8 cellular contexts compared by ENCODE assay signal in the genomic region with DNA sequence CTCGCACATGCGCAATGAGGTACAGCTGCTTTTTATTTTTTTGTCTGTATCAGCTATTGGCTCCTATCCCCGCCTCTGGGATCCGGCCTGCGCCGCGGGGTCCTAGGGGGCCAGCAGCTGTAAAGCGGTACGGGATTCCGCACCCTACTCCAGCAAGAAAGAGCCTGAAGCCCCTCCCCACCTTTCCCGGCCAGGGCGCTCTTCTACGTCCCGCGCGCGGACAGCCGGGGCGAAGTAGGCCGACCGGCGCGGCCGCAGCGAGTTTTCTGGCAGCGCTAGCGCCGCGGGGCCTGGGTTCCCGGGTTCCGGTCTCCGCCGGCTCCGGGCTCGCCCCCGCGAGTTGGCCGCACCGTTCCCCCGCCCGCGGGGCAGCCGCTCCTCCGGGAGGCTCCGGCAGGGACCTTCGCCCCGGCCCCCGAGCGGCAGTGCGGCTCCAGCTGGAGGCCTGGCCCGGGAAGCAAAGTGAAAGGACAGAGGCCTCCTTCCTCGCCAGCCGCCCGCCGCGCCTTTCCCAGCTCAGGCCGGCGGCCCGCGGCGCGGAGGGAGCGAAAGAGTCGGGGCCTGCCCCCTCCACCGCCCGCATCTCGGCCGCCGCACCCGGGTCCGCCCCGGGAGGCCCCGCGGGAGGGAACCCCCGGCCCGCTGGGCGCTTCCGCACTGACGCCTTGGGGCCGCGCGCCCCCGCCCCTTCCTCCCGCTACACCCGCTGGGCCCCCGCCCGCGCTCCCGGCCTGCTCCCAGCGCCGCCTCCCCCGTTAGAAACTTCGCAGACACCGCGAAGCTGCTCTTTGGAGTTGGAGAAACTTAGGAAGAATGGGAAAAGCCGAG. TPM values are rescaled to one million over a fixed set of nuclear protein-coding genes. Genes with fewer than 3 reads are reported as not detected.
A peak's percentile ranks its signal among the peaks of the same experiment; 100 is the strongest.
DNase-seq lines count a peak whose midpoint lies in the region; ATAC-seq and TF ChIP-seq lines count a peak whose summit lies in the region.

No MANE protein-coding gene starts in this region.

- TF ChIP-seq CTCF in OCI-LY1 (IDR thresholded peaks at IDR 0.05; ENCODE audit: low read length) (no peak), foreskin keratinocyte (conservative IDR thresholded peaks at IDR 0.05) (no peak), neural cell (IDR thresholded peaks at IDR 0.05; ENCODE audit: poor library complexity, severe bottlenecking) (no peak)

- TF ChIP-seq EP300 in neural cell (conservative IDR thresholded peaks at IDR 0.05; ENCODE audit: poor library complexity, severe bottlenecking) = no peak

- H3K9ac ChIP-seq in OCI-LY1 (ENCODE audit: low read length) (peak overlapping the region; percentile 85), neural cell (ENCODE audit: low read length) (no peak overlapping the region)

- no peaks in the 10 kb centered on the region for H3K9me2 ChIP-seq in OCI-LY1 (ENCODE audit: low read depth, low read length)
- H3K9me2 ChIP-seq in neural cell (ENCODE audit: insufficient read depth, low read length) = no peaks in the 10 kb centered on the region

- H3F3A ChIP-seq in OCI-LY1 (ENCODE audit: insufficient read depth, low read length) = no peaks in the 10 kb centered on the region; the same call in 1 of the 2 replicates
- peaks cover 6% of the 10 kb centered on the region for H3F3A ChIP-seq in neural cell (ENCODE audit: insufficient read depth, low read length, poor library complexity, severe bottlenecking)

- DNase-seq in COLO829 (ENCODE audit: low spot score) = peak; percentile 72
- DNase-seq in activated naive CD4-positive, alpha-beta T cell treated with Interleukin-2 at 50 U/mL for 16 hours = peak; percentile 62
- DNase-seq in foreskin keratinocyte = peak; percentile 42 to 73
- DNase-seq in OCI-M2 (lab: John Stamatoyannopoulos, UW; ENCODE audit: unreplicated experiment) = no peak

- H2AFZ ChIP-seq in OCI-LY1 (ENCODE audit: low read length) = peak overlapping the region; percentile 45
- H2AFZ ChIP-seq in neural cell (ENCODE audit: low read depth, low read length) = no peak overlapping the region

- H3K27ac ChIP-seq in OCI-LY1 (ENCODE audit: low read depth, low read length, poor library complexity, severe bottlenecking) (no peak overlapping the region), foreskin keratinocyte (peak overlapping the region; percentile 84), neural cell (ENCODE audit: low read length) (no peak overlapping the region)

- ATAC-seq in GM19324 (IDR thresholded peaks at IDR 0.05; ENCODE audit: low FRiP score, unreplicated experiment) = peak; percentile 49
- peak; percentile 34 for ATAC-seq in HG03342 (IDR thresholded peaks at IDR 0.05; ENCODE audit: unreplicated experiment)
- ATAC-seq in foreskin keratinocyte = peak; percentile 73

- peak overlapping the region; percentile 88 for H3K4me2 ChIP-seq in OCI-LY1 (ENCODE audit: low read length)
- H3K4me2 ChIP-seq in neural cell (ENCODE audit: low read length) = no peak overlapping the region

- H4K20me1 ChIP-seq in OCI-LY1 (ENCODE audit: insufficient read depth, low read length) (no peaks in the 10 kb centered on the region), neural cell (ENCODE audit: insufficient read depth) (no peaks in the 10 kb centered on the region)

- peaks cover 24% of the 10 kb centered on the region for H3K4me1 ChIP-seq in OCI-LY1 (ENCODE audit: insufficient read depth, low read length, severe bottlenecking)
- H3K4me1 ChIP-seq in foreskin keratinocyte = peaks cover 5% of the 10 kb centered on the region

- no peaks in the 10 kb centered on the region for H3K36me3 ChIP-seq in OCI-LY1 (ENCODE audit: insufficient read depth, low read length)
- no peaks in the 10 kb centered on the region for H3K36me3 ChIP-seq in neural cell (ENCODE audit: insufficient read depth, low read length)

- no peak for TF ChIP-seq RAD21 in neural cell (conservative IDR thresholded peaks at IDR 0.05)

- H3K79me2 ChIP-seq in OCI-LY1 (ENCODE audit: insufficient read depth, low read length) (no peaks in the 10 kb centered on the region), neural cell (replicated peaks; ENCODE audit: insufficient read depth, low read length) (no peaks in the 10 kb centered on the region)

- H3K4me3 ChIP-seq in OCI-LY1 (ENCODE audit: low read depth, low read length, poor library complexity, severe bottlenecking) (peak overlapping the region; percentile 88), neural cell (ENCODE audit: low read length) (peak overlapping the region; percentile 59)

- H3K27me3 ChIP-seq in OCI-LY1 (ENCODE audit: insufficient read depth, low read length) (peaks cover 6% of the 10 kb centered on the region), foreskin keratinocyte (peaks cover 94% of the 10 kb centered on the region), neural cell (ENCODE audit: insufficient read depth, low read depth, low read length) (peaks cover 100% of the 10 kb centered on the region)

- H3K9me3 ChIP-seq in OCI-LY1 (ENCODE audit: low read length) = no peaks in the 10 kb centered on the region
- no peaks in the 10 kb centered on the region for H3K9me3 ChIP-seq in neural cell (ENCODE audit: low read length)

TF ChIP-seq in neural cell, 6 proteins besides CTCF, POLR2A, EP300 and RAD21:
- TF ChIP-seq MXI1 (conservative IDR thresholded peaks at IDR 0.05; ENCODE audit: poor library complexity, severe bottlenecking) (peak; percentile 16), SMC3 (conservative IDR thresholded peaks at IDR 0.05; ENCODE audit: poor library complexity) (no peak)

RNA-seq across cellular contexts. Expression of gene SPAG6, which starts 4.7 kb away (rescaled TPM):
- not detected in 2 replicates for total RNA-seq in foreskin keratinocyte
- not detected in 2 replicates for polyA plus RNA-seq in foreskin keratinocyte
- polyA plus RNA-seq in neural cell = 0.36 TPM in 1 of 2 replicates, not detected in the other
- 0.35 TPM in 1 of 2 replicates, not detected in the other for polyA minus RNA-seq in neural cell

RNA-seq across cellular contexts. Expression of gene BMI1, which starts 19.7 kb away (rescaled TPM):
- 31.5 and 31.8 TPM in 2 replicates for total RNA-seq in foreskin keratinocyte
- 8.5 and 11.2 TPM in 2 replicates for polyA plus RNA-seq in foreskin keratinocyte
- 67.3 and 86.8 TPM in 2 replicates for polyA plus RNA-seq in neural cell
- polyA minus RNA-seq in neural cell = 60.9 and 68.6 TPM in 2 replicates

RNA-seq across cellular contexts. Expression of gene COMMD3, which starts 24.4 kb away (rescaled TPM):
- total RNA-seq in foreskin keratinocyte = 42.0 and 47.5 TPM in 2 replicates
- polyA plus RNA-seq in foreskin keratinocyte = 53.7 and 54.6 TPM in 2 replicates
- polyA plus RNA-seq in neural cell = 234 and 272 TPM in 2 replicates
- polyA minus RNA-seq in neural cell = 49.2 and 53.7 TPM in 2 replicates
